ENCODE assay signal across 1 cellular context in the genomic region with DNA sequence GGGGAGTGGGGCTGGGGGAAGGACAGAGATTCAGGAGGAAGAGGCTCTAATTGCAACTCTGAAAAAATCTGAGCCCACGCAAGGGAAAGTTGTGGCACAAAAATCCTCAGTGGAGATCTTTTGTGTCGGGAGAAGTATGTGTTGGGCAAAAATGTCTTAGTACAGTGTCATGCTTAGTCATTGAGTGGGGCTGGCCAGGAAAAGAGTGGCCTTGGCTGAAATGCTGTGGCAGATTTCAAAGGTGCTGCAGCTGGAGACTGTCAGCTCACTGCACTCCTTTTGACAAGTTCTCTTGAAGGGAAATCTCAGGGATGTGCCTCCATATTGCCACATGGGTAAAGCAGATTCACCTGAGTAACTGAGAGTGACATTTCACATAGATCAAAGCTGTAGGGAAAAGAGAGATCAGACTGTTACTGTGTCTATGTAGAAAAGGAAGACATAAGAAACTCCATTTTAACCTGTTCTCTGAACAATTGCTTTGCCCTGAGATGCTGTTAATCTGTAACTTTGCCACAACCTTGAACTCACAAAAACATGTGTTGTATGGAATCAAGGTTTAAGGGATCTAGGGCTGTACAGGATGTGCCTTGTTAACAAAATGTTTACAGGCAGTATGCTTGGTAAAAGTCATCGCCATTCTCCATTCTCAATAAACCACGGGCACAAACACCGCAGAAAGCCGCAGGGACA.
TF ChIP-seq lines count a peak whose summit lies in the region.

No MANE protein-coding gene starts in this region.

TF ChIP-seq in A549, 52 proteins besides CTCF, POLR2A, EP300 and RAD21:
- TF ChIP-seq RNF2 (IDR thresholded peaks at IDR 0.05; ENCODE audit: borderline replicate concordance, low read depth) = no peak
- TF ChIP-seq FOXS1 (CRISPR knock-in tag; IDR thresholded peaks at IDR 0.05) = no peak
